5 cellular contexts compared by ENCODE assay signal in genomic region chr15:22418212-22418611, GRCh38. TPM values are rescaled to one million over a fixed set of nuclear protein-coding genes. Genes with fewer than 3 reads are reported as not detected.
"Had no signal": no experiment of that assay in that cellular context is flagged by ENCODE, and none has a peak within 500 bp of the region (broad histone marks: within the 10 kb centered on the region; RNA-seq: fewer than 3 reads in every experiment).

No MANE protein-coding gene starts in this region.

RNA-seq across cellular contexts. Expression of gene GOLGA6L22, which starts 40.5 kb away (rescaled TPM):
- total RNA-seq: HT-29, IMR-90, M059J, SK-MEL-5 had no signal
- polyA plus RNA-seq: IMR-90, SK-N-SH had no signal
